In genomic region chr9:124366476-124367220, GRCh38 we compare ENCODE assay signal across 14 cellular contexts. TPM values are rescaled to one million over a fixed set of nuclear protein-coding genes. Genes with fewer than 3 reads are reported as not detected.
DNase-seq lines count a peak whose midpoint lies in the region; ATAC-seq and TF ChIP-seq lines count a peak whose summit lies in the region.
"Had no signal": no experiment of that assay in that cellular context is flagged by ENCODE, and none has a peak within 500 bp of the region (broad histone marks: within the 10 kb centered on the region; RNA-seq: fewer than 3 reads in every experiment).

No MANE protein-coding gene starts in this region.

- peak overlapping the region; percentile 22 for H3K18ac ChIP-seq in trophoblast cell (ENCODE audit: low read length)

- DNase-seq in EL (peak; percentile 55), NCI-H226 (peak; percentile 64), endothelial cell (ENCODE audit: low spot score) (no peak), trophoblast cell (peak; percentile 76 to 90), dorsolateral prefrontal cortex (no peak)
- no peak for DNase-seq in stimulated activated CD4-positive, alpha-beta T cell treated with anti-CD3 and anti-CD28 coated beads, Interleukin-2, amount 100 ng/mL, for 48 hours
- no peak for DNase-seq in naive thymus-derived CD4-positive, alpha-beta T cell
- DNase-seq: activated gamma-delta T cell treated with Interleukin-2 at 50 U/mL for 16 hours; CD4-positive, alpha-beta memory T cell; endodermal cell; GDM1; mucosa of descending colon; Right ventricle myocardium superior had no signal

- H3K27me3 ChIP-seq in trophoblast cell (ENCODE audit: insufficient read depth, low read length) = no peaks in the 10 kb centered on the region
- no peaks in the 10 kb centered on the region for H3K27me3 ChIP-seq in dorsolateral prefrontal cortex
- H3K27me3 ChIP-seq in naive thymus-derived CD4-positive, alpha-beta T cell (ENCODE audit: control insufficient read depth in 2 of 2, insufficient read depth in 2 of 2, low read length in 2 of 2) = no peaks in the 10 kb centered on the region
- H3K27me3 ChIP-seq: cardiac muscle cell had no signal

- H2AK5ac ChIP-seq in trophoblast cell (ENCODE audit: low read length) = no peak overlapping the region

- H3K4me1 Mint-ChIP-seq in endothelial cell (ENCODE audit: unreplicated experiment) = peaks cover 17% of the 10 kb centered on the region
- peaks cover 9 to 75% (median 60%) of the 10 kb centered on the region in 7 donors for H3K4me1 Mint-ChIP-seq in naive thymus-derived CD4-positive, alpha-beta T cell

- no peak overlapping the region for H2BK120ac ChIP-seq in trophoblast cell (ENCODE audit: insufficient read depth, low read length, poor library complexity)

- peak overlapping the region; percentile 32 for H3K27ac Mint-ChIP-seq in endothelial cell (ENCODE audit: unreplicated experiment)
- H3K27ac Mint-ChIP-seq in naive thymus-derived CD4-positive, alpha-beta T cell = peak overlapping the region in 1 of 9 donors; percentile 59

- H2AFZ ChIP-seq in trophoblast cell (ENCODE audit: insufficient read depth, low read length, poor library complexity) = no peak overlapping the region

- no peak overlapping the region for H4K8ac ChIP-seq in trophoblast cell (ENCODE audit: low read depth, low read length)

- no peak overlapping the region for H2BK5ac ChIP-seq in trophoblast cell (ENCODE audit: low read depth, low read length, poor library complexity)

- no peaks in the 10 kb centered on the region for H3K79me1 ChIP-seq in trophoblast cell (ENCODE audit: low read length)

- H3K36me3 ChIP-seq in trophoblast cell (ENCODE audit: control insufficient read depth in 1 of 2, insufficient read depth in 2 of 2, low read length in 2 of 2) = peaks cover 2 to 16% of the 10 kb centered on the region in 2 experiments
- H3K36me3 ChIP-seq in naive thymus-derived CD4-positive, alpha-beta T cell (ENCODE audit: control insufficient read depth in 2 of 3, insufficient read depth in 3 of 3, low read length in 3 of 3) = peaks cover 0 to 20% (median 0%) of the 10 kb centered on the region in 3 experiments
- H3K36me3 ChIP-seq: cardiac muscle cell had no signal

- no peak overlapping the region for H3K27ac ChIP-seq in trophoblast cell (ENCODE audit: low read depth, low read length)
- no peak overlapping the region for H3K27ac ChIP-seq in dorsolateral prefrontal cortex
- H3K27ac ChIP-seq in naive thymus-derived CD4-positive, alpha-beta T cell (ENCODE audit: low read depth, low read length) = no peak overlapping the region
- H3K27ac ChIP-seq: cardiac muscle cell had no signal

- no peak overlapping the region for H2BK12ac ChIP-seq in trophoblast cell (ENCODE audit: low read length)

- no peak overlapping the region for H3K4me2 ChIP-seq in trophoblast cell (ENCODE audit: low read length)

- no peak overlapping the region for H4K91ac ChIP-seq in trophoblast cell (ENCODE audit: low read depth, low read length)

- H3K9ac ChIP-seq in trophoblast cell (ENCODE audit: low read length) = no peak overlapping the region

- POLR2A ChIA-PET in naive thymus-derived CD4-positive, alpha-beta T cell (lab: Charles Lee) = interaction anchor here (0.6 kb wide), 1 partner anchor 212 kb away, joined by 3 read pairs; no protein-coding TSS in a partner anchor

- H3K79me2 ChIP-seq in trophoblast cell (ENCODE audit: control insufficient read depth, insufficient read depth, low read length, poor library complexity) = no peaks in the 10 kb centered on the region

- H3K4me1 ChIP-seq in trophoblast cell (ENCODE audit: control insufficient read depth in 1 of 2, insufficient read depth in 2 of 2, low read length in 2 of 2) = peaks cover 10 to 20% of the 10 kb centered on the region in 2 experiments
- no peaks in the 10 kb centered on the region for H3K4me1 ChIP-seq in naive thymus-derived CD4-positive, alpha-beta T cell (ENCODE audit: control insufficient read depth in 2 of 2, insufficient read depth in 2 of 2, low read length in 2 of 2)

- no peaks in the 10 kb centered on the region for H3K9me3 Mint-ChIP-seq in endothelial cell (ENCODE audit: unreplicated experiment)
- H3K9me3 Mint-ChIP-seq in naive thymus-derived CD4-positive, alpha-beta T cell = no peaks in the 10 kb centered on the region
- H3K9me3 Mint-ChIP-seq: CD4-positive, alpha-beta memory T cell; endodermal cell had no signal

- H4K12ac ChIP-seq in trophoblast cell (ENCODE audit: low read depth, low read length) = no peak overlapping the region

- H3K14ac ChIP-seq in trophoblast cell (ENCODE audit: low read length) = no peak overlapping the region

- no peak overlapping the region for H3K4me3 Mint-ChIP-seq in endothelial cell (ENCODE audit: unreplicated experiment)
- H3K4me3 Mint-ChIP-seq in naive thymus-derived CD4-positive, alpha-beta T cell = no peak overlapping the region
- H3K4me3 Mint-ChIP-seq: CD4-positive, alpha-beta memory T cell; endodermal cell had no signal

- ATAC-seq in naive thymus-derived CD4-positive, alpha-beta T cell = no peak
- ATAC-seq: mucosa of descending colon had no signal

- no peak overlapping the region for H3K4ac ChIP-seq in trophoblast cell (ENCODE audit: low read depth, low read length)

- CTCF ChIA-PET in naive thymus-derived CD4-positive, alpha-beta T cell (lab: Charles Lee) = no interaction called here

- TF ChIP-seq CTCF in endothelial cell (IDR thresholded peaks at IDR 0.05; ENCODE audit: unreplicated experiment) (no peak), dorsolateral prefrontal cortex (IDR thresholded peaks at IDR 0.05 in 54 of 56, conservative IDR thresholded peaks at IDR 0.05 in 2 of 56; ENCODE audit: low read depth in 1 of 56, partially characterized antibody in 56 of 56) (no peak)

- H3K23ac ChIP-seq in trophoblast cell (ENCODE audit: low read length) = no peak overlapping the region

- intact Hi-C loops in dorsolateral prefrontal cortex (cut with DNase I) = no loop called here
- intact Hi-C loops in naive thymus-derived CD4-positive, alpha-beta T cell (cut with micrococcal nuclease) = no loop called here

- peaks cover 7% of the 10 kb centered on the region for H3K36me3 Mint-ChIP-seq in endothelial cell (ENCODE audit: low read depth, unreplicated experiment)
- peaks cover 0 to 11% (median 4%) of the 10 kb centered on the region in 5 donors for H3K36me3 Mint-ChIP-seq in naive thymus-derived CD4-positive, alpha-beta T cell

- no peaks in the 10 kb centered on the region for H3K9me3 ChIP-seq in trophoblast cell (ENCODE audit: insufficient read depth, low read depth, low read length)
- no peaks in the 10 kb centered on the region for H3K9me3 ChIP-seq in naive thymus-derived CD4-positive, alpha-beta T cell (ENCODE audit: control insufficient read depth in 2 of 3, low read length in 3 of 3)
- H3K9me3 ChIP-seq: mucosa of descending colon had no signal

- H3K4me3 ChIP-seq in trophoblast cell (ENCODE audit: low read depth, low read length) (no peak overlapping the region), dorsolateral prefrontal cortex (no peak overlapping the region)
- H3K4me3 ChIP-seq in naive thymus-derived CD4-positive, alpha-beta T cell (ENCODE audit: low read length) = no peak overlapping the region
- H3K4me3 ChIP-seq: cardiac muscle cell, mucosa of descending colon had no signal

- H3K27me3 Mint-ChIP-seq in endothelial cell (ENCODE audit: unreplicated experiment) = peaks cover 1% of the 10 kb centered on the region
- H3K27me3 Mint-ChIP-seq in naive thymus-derived CD4-positive, alpha-beta T cell = no peaks in the 10 kb centered on the region
- H3K27me3 Mint-ChIP-seq: CD4-positive, alpha-beta memory T cell had no signal

- WGBS in trophoblast cell (ENCODE audit: extremely low coverage, insufficient coverage, insufficient read length) = no CpG with 5 or more reads among the region's 10 CpGs

RNA-seq across cellular contexts. Expression of gene PSMB7, which starts 48.6 kb away (rescaled TPM):
- total RNA-seq in endothelial cell (ENCODE audit: unreplicated experiment) = 180 TPM
- polyA plus RNA-seq in trophoblast cell (2013) = 285 and 290 TPM in 2 replicates
- total RNA-seq in dorsolateral prefrontal cortex = 100 to 1,000 TPM in 103 of 120 experiments, 10 to 100 TPM in 17; 64.5 to 154 (median 123) TPM
- 100 to 1,000 TPM in 1 of 5 experiments, 10 to 100 TPM in 4; 59.4 to 129 (median 63.2) TPM for total RNA-seq in naive thymus-derived CD4-positive, alpha-beta T cell
- 100 to 1,000 TPM; 176 to 203 TPM for polyA plus RNA-seq in naive thymus-derived CD4-positive, alpha-beta T cell

Comparison
In these comparisons a context has a peak if more than half of its experiments do, and no peak if none do; other contexts are left out.
1. DNase-seq: peak in EL (single experiment), NCI-H226 (single experiment) and trophoblast cell (2 of 2); none in endothelial cell (single experiment), stimulated activated CD4-positive, alpha-beta T cell treated with anti-CD3 and anti-CD28 coated beads, Interleukin-2, amount 100 ng/mL, for 48 hours (0 of 2), dorsolateral prefrontal cortex (0 of 10) and naive thymus-derived CD4-positive, alpha-beta T cell (0 of 9).